ENCODE assay signal across 35 cellular contexts in the genomic region with DNA sequence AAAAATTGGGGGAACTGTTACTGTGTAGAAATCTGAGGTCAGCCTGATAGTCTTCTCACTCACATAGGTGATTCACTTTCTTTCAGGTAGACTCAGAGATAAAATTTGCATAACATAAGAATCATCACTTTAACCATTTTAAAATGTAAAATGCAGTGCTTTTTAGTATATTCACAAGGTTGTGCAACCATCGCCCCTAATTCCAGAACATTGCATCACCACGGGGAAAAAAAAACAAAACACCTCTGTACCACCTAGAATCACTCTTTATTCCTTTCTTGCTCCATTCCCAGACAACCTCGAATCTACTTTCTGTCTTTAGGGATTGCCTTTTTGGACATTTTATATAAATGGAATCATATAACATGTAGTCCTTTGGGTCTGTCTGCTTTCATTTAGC. TPM values are rescaled to one million over a fixed set of nuclear protein-coding genes. Genes with fewer than 3 reads are reported as not detected.
"Had no signal": no experiment of that assay in that cellular context is flagged by ENCODE, and none has a peak within 500 bp of the region (broad histone marks: within the 10 kb centered on the region; RNA-seq: fewer than 3 reads in every experiment).

No MANE protein-coding gene starts in this region.

- H3K4me2 ChIP-seq: smooth muscle cell had no signal

- H3K27ac Mint-ChIP-seq: naive thymus-derived CD4-positive, alpha-beta T cell; natural killer cell; nephron; stimulated activated memory B cell treated with anti-CD40 and anti-IgM and Interleukin-4, amounts not matched to agents 10 μg/mL and 1 μg/mL and 100 μg/mL, for 72 hours; stimulated activated naive CD8-positive, alpha-beta T cell treated with anti-CD3 and anti-CD28 coated beads, Interleukin-15, amount 100 ng/mL, for 72 hours; type B pancreatic cell had no signal

- H3K4me1 ChIP-seq: pancreas, prostate gland, right atrium auricular region, spleen, suprapubic skin, testis, tibial artery, transverse colon, upper lobe of right lung, uterus had no signal

- H3K27me3 Mint-ChIP-seq: naive thymus-derived CD4-positive, alpha-beta T cell; stimulated activated memory B cell treated with anti-CD40 and anti-IgM and Interleukin-4, amounts not matched to agents 10 μg/mL and 1 μg/mL and 100 μg/mL, for 72 hours; stimulated activated naive CD8-positive, alpha-beta T cell treated with anti-CD3 and anti-CD28 coated beads, Interleukin-15, amount 100 ng/mL, for 72 hours; type B pancreatic cell had no signal

- DNase-seq: naive thymus-derived CD4-positive, alpha-beta T cell; natural killer cell; nucleus accumbens; pancreas; retina; spleen; stimulated activated CD4-positive, alpha-beta T cell treated with anti-CD3 and anti-CD28 coated beads, Interleukin-12 subunit alpha, Interleukin-12 subunit beta, amount 100 ng/mL, for 4 hours; stimulated activated CD4-positive, alpha-beta T cell treated with anti-CD3 and anti-CD28 coated beads, Interleukin-1b, Interleukin-23, amount 100 ng/mL, for 48 hours; stimulated activated CD4-positive, alpha-beta T cell treated with anti-CD3 and anti-CD28 coated beads, Interleukin-4, amount 100 ng/mL, for 1 hour; stimulated activated CD4-positive, alpha-beta T cell treated with anti-CD3 and anti-CD28 coated beads, Interleukin-4, amount 100 ng/mL, for 4 hours; stimulated activated CD8-positive, alpha-beta memory T cell treated with anti-CD3 and anti-CD28 coated beads, Interleukin-4, amount 100 ng/mL, for 48 hours; stimulated activated naive CD4-positive, alpha-beta T cell; stimulated activated naive CD8-positive, alpha-beta T cell treated with anti-CD3 and anti-CD28 coated beads, Interleukin-15, amount 100 ng/mL, for 72 hours; stimulated activated naive CD8-positive, alpha-beta T cell treated with anti-CD3 and anti-CD28 coated beads, Interleukin-15, Interleukin-2, amounts not matched to agents 100 U/mL and 50 U/mL, for 24 hours; substantia nigra; testis; tibial artery; transverse colon; upper lobe of right lung; uterus had no signal

- H3K36me3 Mint-ChIP-seq: natural killer cell had no signal

- H3K27ac ChIP-seq: neutrophil, pancreas, prostate gland, right atrium auricular region, skin epidermis, spleen, suprapubic skin, testis, tibial artery, transverse colon, upper lobe of right lung, uterus had no signal

- H3K36me3 ChIP-seq: pancreas, prostate gland, right atrium auricular region, upper lobe of right lung, uterus had no signal

- H3K9me3 ChIP-seq: neutrophil, pancreas, prostate gland, right atrium auricular region, spleen, suprapubic skin, testis, tibial artery, transverse colon, upper lobe of right lung, uterus had no signal

- H3K4me1 Mint-ChIP-seq: nephron; stimulated activated memory B cell treated with anti-CD40 and anti-IgM and Interleukin-4, amounts not matched to agents 10 μg/mL and 1 μg/mL and 100 μg/mL, for 72 hours had no signal

- H3K9me3 Mint-ChIP-seq: naive thymus-derived CD4-positive, alpha-beta T cell; natural killer cell; nephron; stimulated activated memory B cell treated with anti-CD40 and anti-IgM and Interleukin-4, amounts not matched to agents 10 μg/mL and 1 μg/mL and 100 μg/mL, for 72 hours; stimulated activated naive CD8-positive, alpha-beta T cell treated with anti-CD3 and anti-CD28 coated beads, Interleukin-15, amount 100 ng/mL, for 72 hours; type B pancreatic cell had no signal

- H3K4me3 ChIP-seq: pancreas, prostate gland, right atrium auricular region, skin epidermis, smooth muscle cell, spleen, suprapubic skin, testis, tibial artery, transverse colon, upper lobe of right lung, uterus had no signal

- ATAC-seq: naive thymus-derived CD4-positive, alpha-beta T cell; natural killer cell; pancreas; sciatic nerve; stimulated activated memory B cell treated with anti-CD40 and anti-IgM and Interleukin-4, amounts not matched to agents 10 μg/mL and 1 μg/mL and 100 μg/mL, for 72 hours; stimulated activated naive CD8-positive, alpha-beta T cell treated with anti-CD3 and anti-CD28 coated beads, Interleukin-15, amount 100 ng/mL, for 72 hours; stimulated activated naive CD8-positive, alpha-beta T cell treated with anti-CD3 and anti-CD28 coated beads, Interleukin-15, Interleukin-2, amounts not matched to agents 100 U/mL and 50 U/mL, for 24 hours; upper lobe of right lung had no signal

- H3K27me3 ChIP-seq: neutrophil, pancreas, right atrium auricular region, spleen, suprapubic skin, testis, tibial artery, transverse colon, upper lobe of right lung, uterus had no signal

- H3K4me3 Mint-ChIP-seq: naive thymus-derived CD4-positive, alpha-beta T cell; natural killer cell; nephron; stimulated activated memory B cell treated with anti-CD40 and anti-IgM and Interleukin-4, amounts not matched to agents 10 μg/mL and 1 μg/mL and 100 μg/mL, for 72 hours; stimulated activated naive CD8-positive, alpha-beta T cell treated with anti-CD3 and anti-CD28 coated beads, Interleukin-15, amount 100 ng/mL, for 72 hours; type B pancreatic cell had no signal

- FAIRE-seq: pancreas had no signal

RNA-seq across cellular contexts. Expression of gene ACRV1, which starts 34.8 kb away (rescaled TPM):
- total RNA-seq: naive thymus-derived CD4-positive, alpha-beta T cell; natural killer cell; omental fat pad; osteocyte; pancreas; posterior vena cava; pulmonary artery endothelial cell; right atrium auricular region; sciatic nerve; smooth muscle cell; spleen; suprapubic skin; transverse colon; upper lobe of right lung; urinary bladder; uterus had no signal
- polyA plus RNA-seq: naive thymus-derived CD4-positive, alpha-beta T cell; pancreas had no signal
